ENCODE assay signal across 10 cellular contexts in genomic region chr15:52006702-52007340, GRCh38. TPM values are rescaled to one million over a fixed set of nuclear protein-coding genes. Genes with fewer than 3 reads are reported as not detected.
DNase-seq lines count a peak whose midpoint lies in the region; ATAC-seq, FAIRE-seq and TF ChIP-seq lines count a peak whose summit lies in the region.
"Had no signal": no experiment of that assay in that cellular context is flagged by ENCODE, and none has a peak within 500 bp of the region (broad histone marks: within the 10 kb centered on the region; RNA-seq: fewer than 3 reads in every experiment).

No MANE protein-coding gene starts in this region.

- H2AFZ ChIP-seq in keratinocyte (ENCODE audit: control insufficient read depth, low read length): no peak overlapping the region

- no peaks in the 10 kb centered on the region for H3K27me3 ChIP-seq in keratinocyte (ENCODE audit: control insufficient read depth, extremely low read depth, insufficient read depth, low read length)

- H3K9me3 Mint-ChIP-seq in CD14-positive monocyte: peaks cover 0 to 6% (median 2%) of the 10 kb centered on the region in 7 donors

- H3K27me3 Mint-ChIP-seq in CD14-positive monocyte (ENCODE audit: low read depth in 3 of 3): peaks cover 0 to 3% (median 1%) of the 10 kb centered on the region in 3 donors

- ATAC-seq in GM18519 (IDR thresholded peaks at IDR 0.05; ENCODE audit: low FRiP score, unreplicated experiment) (peak; percentile 14), GM21529 (IDR thresholded peaks at IDR 0.05; ENCODE audit: unreplicated experiment) (peak; percentile 30), HG03469 (IDR thresholded peaks at IDR 0.05; ENCODE audit: unreplicated experiment) (peak; percentile 12)

- no peaks in the 10 kb centered on the region for H3K36me3 Mint-ChIP-seq in CD14-positive monocyte

- TF ChIP-seq CTCF in keratinocyte (optimal IDR thresholded peaks at IDR 0.05 in 1 of 3, IDR thresholded peaks at IDR 0.05 in 1 of 3, conservative IDR thresholded peaks at IDR 0.05 in 1 of 3; ENCODE audit: extremely low read depth in 1 of 3, insufficient read depth in 2 of 3, low read length in 3 of 3): no peak
- no peak for TF ChIP-seq CTCF in CD14-positive monocyte (IDR thresholded peaks at IDR 0.05)

- H3K79me2 ChIP-seq in keratinocyte (ENCODE audit: control insufficient read depth, insufficient read depth, low read length): no peaks in the 10 kb centered on the region

- H3K27ac Mint-ChIP-seq in CD14-positive monocyte: peak overlapping the region in 1 of 7 donors; percentile 24

- dilution Hi-C loops in keratinocyte (cut with MboI; ENCODE audit: extremely low pct_ligation_motif_present, low sequenced_read_pairs): no loop called here

- no peaks in the 10 kb centered on the region for H3K9me3 ChIP-seq in keratinocyte (ENCODE audit: control insufficient read depth, low read depth, low read length)

- peaks cover 19% of the 10 kb centered on the region for H3K4me1 Mint-ChIP-seq in CD14-positive monocyte

- no peak for FAIRE-seq in keratinocyte (lab: Jason Lieb, UNC)

- intact Hi-C loops in CD14-positive monocyte (cut with micrococcal nuclease): no loop called here

- H3K4me2 ChIP-seq in keratinocyte (ENCODE audit: control insufficient read depth, extremely low read depth, insufficient read depth, low read depth, low read length): peak overlapping the region; percentile 46

- H3K27ac ChIP-seq in keratinocyte (ENCODE audit: control insufficient read depth, insufficient read depth, low read length): peak overlapping the region; percentile 65

- no peaks in the 10 kb centered on the region for H4K20me1 ChIP-seq in keratinocyte (ENCODE audit: control insufficient read depth, extremely low read depth, insufficient read depth, low read length)

- peaks cover 48% of the 10 kb centered on the region for H3K4me1 ChIP-seq in keratinocyte (ENCODE audit: control insufficient read depth, extremely low read depth, insufficient read depth, low read length)

- no peak overlapping the region for H3K4me3 ChIP-seq in keratinocyte (ENCODE audit: control insufficient read depth in 2 of 3, extremely low read depth in 1 of 3, insufficient read depth in 2 of 3, low read depth in 1 of 3, low read length in 3 of 3)

- no peak overlapping the region for H3K9ac ChIP-seq in keratinocyte (ENCODE audit: control insufficient read depth, extremely low read depth, insufficient read depth, low read length)

- no peaks in the 10 kb centered on the region for H3K9me1 ChIP-seq in keratinocyte (ENCODE audit: control insufficient read depth, extremely low read depth, insufficient read depth, low read length)

- H3K4me3 Mint-ChIP-seq in CD14-positive monocyte: no peak overlapping the region

- no peak for DNase-seq in keratinocyte (ENCODE audit: low read depth, low spot score)
- no peak for DNase-seq in CD14-positive monocyte (ENCODE audit: low spot score)
- DNase-seq in NCI-H2107 (lab: John Stamatoyannopoulos, UW): no peak
- no peak for DNase-seq in NCI-H2227 (lab: John Stamatoyannopoulos, UW; ENCODE audit: unreplicated experiment)
- DNase-seq in amniotic stem cell (lab: John Stamatoyannopoulos, UW): no peak
- DNase-seq: cerebellar nuclear complex, midbrain had no signal

- no peaks in the 10 kb centered on the region for H3K36me3 ChIP-seq in keratinocyte (ENCODE audit: control insufficient read depth in 2 of 2, extremely low read depth in 1 of 2, insufficient read depth in 2 of 2, low read length in 2 of 2)

RNA-seq across cellular contexts. Expression of gene MAPK6, which starts 12.2 kb away (rescaled TPM):
- polyA plus RNA-seq in keratinocyte: 48.5 to 103 TPM (median 83.7 TPM) in 3 replicates
- polyA plus RNA-seq in keratinocyte (2011; ENCODE audit: low read depth): 62.6 TPM
- polyA plus RNA-seq in keratinocyte (2011; cell fraction: cytosol; rRNA removed): 45.1 and 95.3 TPM in 2 replicates
- polyA plus RNA-seq in keratinocyte (2011; cell fraction: nucleus; rRNA removed): 60.9 and 65.9 TPM in 2 replicates
- polyA plus RNA-seq in keratinocyte (2012; ENCODE audit: low replicate concordance): 51.7 and 70.9 TPM in 2 replicates
- polyA minus RNA-seq in keratinocyte: 37.4 to 119 TPM (median 85.6 TPM) in 3 replicates
- 57.6 TPM for polyA minus RNA-seq in keratinocyte (2011; cell fraction: cytosol; rRNA and poly(A)+ RNA removed)
- 50.3 and 105 TPM in 2 replicates for polyA minus RNA-seq in keratinocyte (2011; cell fraction: nucleus; rRNA and poly(A)+ RNA removed)
- polyA plus RNA-seq in CD14-positive monocyte: 10 to 100 TPM in 1 of 2 donors, 1 to 10 TPM in 1; 8.6 to 10.2 TPM

RNA-seq across cellular contexts. Expression of gene LEO1, which starts 35.2 kb away (rescaled TPM):
- polyA plus RNA-seq in keratinocyte (6.3 to 12.5 TPM (median 12.2 TPM) in 3 replicates), CD14-positive monocyte (1 to 10 TPM; 4.7 to 9.3 TPM)
- 51.1 TPM for polyA plus RNA-seq in keratinocyte (2011; ENCODE audit: low read depth)
- polyA plus RNA-seq in keratinocyte (2011; cell fraction: cytosol; rRNA removed): 6.8 and 7.9 TPM in 2 replicates
- 10.6 and 15.7 TPM in 2 replicates for polyA plus RNA-seq in keratinocyte (2011; cell fraction: nucleus; rRNA removed)
- 23.6 and 27.2 TPM in 2 replicates for polyA plus RNA-seq in keratinocyte (2012; ENCODE audit: low replicate concordance)
- 1.8 to 10.7 TPM (median 3.3 TPM) in 3 replicates for polyA minus RNA-seq in keratinocyte
- polyA minus RNA-seq in keratinocyte (2011; cell fraction: cytosol; rRNA and poly(A)+ RNA removed): 1.2 TPM
- 4.2 and 7.4 TPM in 2 replicates for polyA minus RNA-seq in keratinocyte (2011; cell fraction: nucleus; rRNA and poly(A)+ RNA removed)

Comparison
In these comparisons a context has a peak if more than half of its experiments do, and no peak if none do; other contexts are left out.
1. RNA of gene MAPK6, which starts 12.2 kb away (polyA plus RNA-seq): 45.1 to 103 TPM in keratinocyte; 8.6 to 10.2 TPM in CD14-positive monocyte; every median in the first group is over 4 times any median in the second.
2. Peak in every context shown above with its lines, with median percentiles within 50 percentile points of each other: ATAC-seq.